ENCODE assay signal across 1 cellular context in the genomic region with DNA sequence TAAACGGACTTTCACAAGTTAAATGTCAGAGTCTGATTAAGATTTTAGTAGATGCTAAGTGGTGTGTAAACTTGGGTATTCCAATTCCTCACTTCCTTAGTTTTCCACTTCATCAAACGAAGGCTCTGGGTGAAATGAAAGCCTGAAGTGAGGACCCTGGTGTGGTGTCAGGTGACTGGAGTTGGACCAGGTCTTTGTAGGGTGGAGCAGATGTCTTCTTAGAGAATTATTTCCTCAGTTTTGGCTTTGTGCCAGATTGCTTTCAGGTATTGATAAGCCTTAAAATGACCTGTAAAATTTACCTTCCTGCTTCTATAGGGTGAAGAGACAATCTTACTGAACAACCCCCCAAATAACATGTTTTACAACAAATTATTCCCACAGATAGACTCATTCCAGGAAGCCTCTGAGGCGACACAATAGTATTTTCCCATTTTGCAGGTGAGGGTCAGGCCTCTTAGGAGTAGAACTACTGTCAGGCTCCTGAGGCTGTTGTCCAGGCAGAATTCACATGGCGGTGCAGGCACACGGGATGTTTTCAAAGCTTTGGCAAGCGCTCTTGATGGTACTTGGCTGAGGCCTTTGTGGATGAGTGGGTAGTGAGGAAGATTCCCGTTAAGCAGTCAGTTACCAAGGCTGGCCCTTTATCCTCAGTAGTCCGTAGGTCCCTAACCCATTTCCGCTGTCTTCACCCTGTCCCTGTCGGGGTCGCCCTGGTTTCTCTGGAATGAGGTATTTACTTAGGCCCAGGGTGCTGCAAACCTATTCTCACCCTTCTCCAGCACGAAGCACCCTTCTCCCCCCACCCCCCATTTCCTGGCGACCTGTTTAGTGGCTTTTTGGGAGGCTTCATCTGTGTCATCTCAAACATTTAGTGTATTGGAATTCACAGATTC.
A peak's percentile ranks its signal among the peaks of the same experiment; 100 is the strongest.
TF ChIP-seq lines count a peak whose summit lies in the region.

No MANE protein-coding gene starts in this region.

TF ChIP-seq in GM12878, 131 proteins besides CTCF, POLR2A, EP300 and RAD21:
- TF ChIP-seq PML (IDR thresholded peaks at IDR 0.05; ENCODE audit: low read length) (0 out of 2 replicates have a peak, but pooled peaks have one; percentile 33), NFIC (IDR thresholded peaks at IDR 0.05; ENCODE audit: low read depth, low read length) (no peak), POLR2AphosphoS5 (IDR thresholded peaks at IDR 0.05; ENCODE audit: low read length) (peak; percentile 68), SUPT20H (IDR thresholded peaks at IDR 0.05; ENCODE audit: borderline replicate concordance, control insufficient read depth, low read depth, low read length) (no peak), JUND (IDR thresholded peaks at IDR 0.05; ENCODE audit: low read depth, low read length) (no peak), EGR1 (IDR thresholded peaks at IDR 0.05; ENCODE audit: borderline replicate concordance in 1 of 2, low read depth in 2 of 2, low read length in 2 of 2) (no peak), IRF4 (IDR thresholded peaks at IDR 0.05; ENCODE audit: low read depth, low read length) (no peak), CREM (IDR thresholded peaks at IDR 0.05; ENCODE audit: low read depth) (no peak), SMAD5 (IDR thresholded peaks at IDR 0.05; ENCODE audit: low read depth) (peak; percentile 18; the same call in 1 of the 2 replicates), SMAD1 (IDR thresholded peaks at IDR 0.05; ENCODE audit: low read depth, partially characterized antibody) (peak; percentile 72), BRCA1 (IDR thresholded peaks at IDR 0.05; ENCODE audit: low read depth, low read length) (no peak)
